Comparison of ENCODE assay signal across 14 cellular contexts in genomic region chr5:60943624-60944023, GRCh38. TPM values are rescaled to one million over a fixed set of nuclear protein-coding genes. Genes with fewer than 3 reads are reported as not detected.
DNase-seq lines count a peak whose midpoint lies in the region; TF ChIP-seq lines count a peak whose summit lies in the region.
"Had no signal": no experiment of that assay in that cellular context is flagged by ENCODE, and none has a peak within 500 bp of the region (broad histone marks: within the 10 kb centered on the region; RNA-seq: fewer than 3 reads in every experiment).

No MANE protein-coding gene starts in this region.

- no peaks in the 10 kb centered on the region for H3K9me3 Mint-ChIP-seq in Caco-2 (ENCODE audit: unreplicated experiment)
- H3K9me3 Mint-ChIP-seq: stimulated activated memory B cell treated with anti-CD40 and anti-IgM and Interleukin-4, amounts not matched to agents 10 μg/mL and 1 μg/mL and 100 μg/mL, for 72 hours; WTC11 had no signal

- H3K27me3 Mint-ChIP-seq in Caco-2 (ENCODE audit: insufficient read depth, unreplicated experiment) = no peaks in the 10 kb centered on the region
- H3K27me3 Mint-ChIP-seq: brain; stimulated activated memory B cell treated with anti-CD40 and anti-IgM and Interleukin-4, amounts not matched to agents 10 μg/mL and 1 μg/mL and 100 μg/mL, for 72 hours had no signal

- H3K27me3 ChIP-seq in Caco-2 (replicated peaks; ENCODE audit: control insufficient read depth, insufficient read depth, low read length) (no peaks in the 10 kb centered on the region), HUES6 (ENCODE audit: control insufficient read depth, insufficient read depth, low read length) (no peaks in the 10 kb centered on the region), SJCRH30 (no peaks in the 10 kb centered on the region), iPS-20b (ENCODE audit: insufficient read depth, low read length) (peaks cover 14% of the 10 kb centered on the region), dorsolateral prefrontal cortex (no peaks in the 10 kb centered on the region)

- H3K4me1 Mint-ChIP-seq in Caco-2 (ENCODE audit: low read depth, unreplicated experiment) = no peaks in the 10 kb centered on the region

- H3K9ac ChIP-seq in HUES6 (ENCODE audit: low read length) (no peak overlapping the region), iPS-20b (ENCODE audit: low read depth, low read length) (no peak overlapping the region)

- H3K4me3 ChIP-seq in Caco-2 (ENCODE audit: low read depth, low read length) (peak overlapping the region; percentile 42; the same call in 1 of the 2 replicates), HUES6 (ENCODE audit: low read depth, low read length) (peak overlapping the region; percentile 89), SJCRH30 (peak overlapping the region; percentile 82; the same call in 1 of the 2 replicates), iPS-20b (ENCODE audit: low read length) (peak overlapping the region; percentile 99), dorsolateral prefrontal cortex (peak overlapping the region in 28 of 59 donors; percentile 73 to 94 (median 86))

- H3K4me1 ChIP-seq in Caco-2 = peaks cover 6% of the 10 kb centered on the region; the same call in 1 of the 2 replicates
- peaks cover 8% of the 10 kb centered on the region; the same call in 1 of the 2 replicates for H3K4me1 ChIP-seq in HUES6 (ENCODE audit: control insufficient read depth, insufficient read depth, low read length)
- H3K4me1 ChIP-seq in SJCRH30 = no peaks in the 10 kb centered on the region; the same call in 1 of the 2 replicates
- H3K4me1 ChIP-seq in iPS-20b (ENCODE audit: insufficient read depth, low read length) = no peaks in the 10 kb centered on the region

- H3K36me3 ChIP-seq in Caco-2 (ENCODE audit: control insufficient read depth, insufficient read depth, low read length) (0 out of 2 replicates have a peak, but pooled peaks cover 1% of the 10 kb centered on the region), HUES6 (ENCODE audit: control insufficient read depth, insufficient read depth, low read length) (peaks cover under 1% of the 10 kb centered on the region; the same call in 1 of the 2 replicates), SJCRH30 (peaks cover 9% of the 10 kb centered on the region), iPS-20b (ENCODE audit: insufficient read depth, low read depth, low read length) (peaks cover 6% of the 10 kb centered on the region; the same call in 1 of the 2 replicates)

- POLR2A ChIA-PET in Caco-2 (lab: Charles Lee) = no interaction called here

- intact Hi-C loops in Caco-2 (cut with micrococcal nuclease; ENCODE audit: unreplicated experiment) (loop anchor here (5.0 to 10.0 kb wide), 2 partner anchors 101 to 221 kb away; partner anchors contain the start of genes ELOVL7 and SMIM15), dorsolateral prefrontal cortex (cut with DNase I) (loop anchor here in 1 of 2 donors (10.0 kb wide), 1 partner anchor 259 kb away; no protein-coding TSS in a partner anchor)

- H3K27ac Mint-ChIP-seq in Caco-2 (ENCODE audit: unreplicated experiment) = no peak overlapping the region
- H3K27ac Mint-ChIP-seq: brain; stimulated activated memory B cell treated with anti-CD40 and anti-IgM and Interleukin-4, amounts not matched to agents 10 μg/mL and 1 μg/mL and 100 μg/mL, for 72 hours; WTC11 had no signal

- no peak overlapping the region for H3K27ac ChIP-seq in HUES6 (ENCODE audit: low read depth, low read length)
- H3K27ac ChIP-seq in SJCRH30 = no peak overlapping the region
- no peak overlapping the region for H3K27ac ChIP-seq in iPS-20b (ENCODE audit: low read length)
- no peak overlapping the region for H3K27ac ChIP-seq in dorsolateral prefrontal cortex

- no TSS peak for BruUV-seq in Caco-2 (replicated peaks; lab: Mats Ljungman, UMichigan)

- no peaks in the 10 kb centered on the region for H3K36me3 Mint-ChIP-seq in Caco-2 (ENCODE audit: insufficient read depth, unreplicated experiment)
- H3K36me3 Mint-ChIP-seq: stimulated activated memory B cell treated with anti-CD40 and anti-IgM and Interleukin-4, amounts not matched to agents 10 μg/mL and 1 μg/mL and 100 μg/mL, for 72 hours had no signal

- no peak for DNase-seq in Caco-2
- DNase-seq in SJCRH30 = no peak
- no peak for DNase-seq in NK-92 (lab: John Stamatoyannopoulos, UW; ENCODE audit: unreplicated experiment)
- DNase-seq in NCI-H510A (lab: John Stamatoyannopoulos, UW) = no peak
- DNase-seq in NK-92 treated with Interleukin-12 subunit alpha and Interleukin-12 subunit beta, amount 100 ng/mL, for 24 hours (lab: John Stamatoyannopoulos, UW) = no peak
- DNase-seq in dorsolateral prefrontal cortex = no peak
- DNase-seq: DMS 273 treated with DMSO at 0.1 percent for 48 hours, NCI-H187 treated with DMSO at 0.1 percent for 48 hours, nucleus accumbens had no signal

- CTCF ChIA-PET in Caco-2 (lab: Charles Lee) = no interaction called here

- no peak for TF ChIP-seq CTCF in Caco-2 (IDR thresholded peaks at IDR 0.05; ENCODE audit: insufficient read depth in 1 of 2, low read depth in 1 of 2, low read length in 1 of 2, severe bottlenecking in 1 of 2, unreplicated experiment in 1 of 2)
- TF ChIP-seq CTCF in dorsolateral prefrontal cortex (IDR thresholded peaks at IDR 0.05 in 54 of 56, conservative IDR thresholded peaks at IDR 0.05 in 2 of 56; ENCODE audit: low read depth in 1 of 56, partially characterized antibody in 56 of 56) = no peak

- H3K9me3 ChIP-seq in Caco-2 (no peaks in the 10 kb centered on the region), HUES6 (ENCODE audit: control insufficient read depth, insufficient read depth, low read depth, low read length) (no peaks in the 10 kb centered on the region), SJCRH30 (replicated peaks) (no peaks in the 10 kb centered on the region), iPS-20b (ENCODE audit: insufficient read depth, low read depth, low read length) (no peaks in the 10 kb centered on the region)

- no peak overlapping the region for H3K4me3 Mint-ChIP-seq in Caco-2 (ENCODE audit: unreplicated experiment)
- H3K4me3 Mint-ChIP-seq: stimulated activated memory B cell treated with anti-CD40 and anti-IgM and Interleukin-4, amounts not matched to agents 10 μg/mL and 1 μg/mL and 100 μg/mL, for 72 hours; WTC11 had no signal

RNA-seq across cellular contexts. Expression of gene ERCC8, which starts 1.2 kb away (rescaled TPM):
- total RNA-seq in Caco-2 (2022) = 18.3 and 19.8 TPM in 2 replicates
- total RNA-seq in SJCRH30 (2014; rRNA removed; shearing (Covaris generic)) = 24.9 and 29.9 TPM in 2 replicates
- total RNA-seq in dorsolateral prefrontal cortex = 10 to 100 TPM in 96 of 120 experiments, 1 to 10 TPM in 24; 6.6 to 17.2 (median 11.7) TPM

RNA-seq across cellular contexts. Expression of gene NDUFAF2, which starts 1.4 kb away (rescaled TPM):
- total RNA-seq in Caco-2 (2022) = 57.9 and 60.8 TPM in 2 replicates
- total RNA-seq in SJCRH30 (2014; rRNA removed; shearing (Covaris generic)) = 53.2 and 59.8 TPM in 2 replicates
- 10 to 100 TPM; 16.3 to 46.2 (median 29.1) TPM for total RNA-seq in dorsolateral prefrontal cortex
